7 cellular contexts compared by ENCODE assay signal in the genomic region with DNA sequence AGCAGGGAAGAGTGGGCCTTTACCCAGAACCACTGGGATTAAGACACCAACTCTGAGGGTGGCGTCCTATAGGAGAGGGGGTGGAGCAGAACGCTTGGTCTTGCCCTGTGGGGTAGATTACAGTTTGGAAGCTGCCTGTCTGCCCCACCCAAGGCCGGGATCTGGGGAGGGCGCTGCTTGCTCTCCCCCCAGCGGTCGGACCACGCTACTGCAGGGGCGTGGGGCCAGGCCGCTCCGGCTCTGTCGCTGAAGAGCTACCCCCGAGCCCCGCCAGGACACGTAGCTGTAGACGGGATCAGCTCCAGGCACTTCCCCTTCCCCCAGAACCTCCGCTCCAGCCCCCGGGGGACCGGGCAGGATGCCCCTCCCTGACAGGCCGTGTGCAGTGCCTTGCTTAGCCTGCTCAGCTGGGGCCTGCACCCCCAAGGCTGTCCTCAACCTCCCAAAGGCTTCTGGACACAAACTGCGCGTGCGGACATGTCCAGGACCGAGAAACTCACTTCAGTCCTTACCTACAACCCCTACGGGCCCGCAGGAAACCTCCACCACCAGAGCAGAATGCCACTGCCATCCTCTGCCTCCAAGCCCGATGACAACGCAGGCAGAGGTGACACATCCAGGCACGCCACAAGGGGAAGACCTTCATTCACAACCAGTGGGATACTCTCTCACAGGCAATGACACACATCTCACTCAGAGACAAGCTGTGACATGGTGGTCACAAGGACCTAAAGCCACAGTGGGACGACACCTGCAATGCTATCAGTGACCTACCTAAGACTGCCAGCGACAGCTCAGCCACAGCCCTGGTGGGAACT. TPM values are rescaled to one million over a fixed set of nuclear protein-coding genes. Genes with fewer than 3 reads are reported as not detected.
DNase-seq lines count a peak whose midpoint lies in the region; ATAC-seq, FAIRE-seq and TF ChIP-seq lines count a peak whose summit lies in the region.

No MANE protein-coding gene starts in this region.

- H3K9me3 ChIP-seq in HUES64 (ENCODE audit: insufficient read depth, low read depth, low read length) (no peaks in the 10 kb centered on the region), SJCRH30 (replicated peaks) (no peaks in the 10 kb centered on the region), neural progenitor cell (ENCODE audit: low read depth) (no peaks in the 10 kb centered on the region)

- H3K27ac ChIP-seq in HUES64 (ENCODE audit: low read depth, low read length) = no peak overlapping the region
- H3K27ac ChIP-seq in SJCRH30 = no peak overlapping the region
- H3K27ac ChIP-seq in foreskin keratinocyte = peak overlapping the region; percentile 79
- H3K27ac ChIP-seq in neural progenitor cell = no peak overlapping the region

- peaks cover 30% of the 10 kb centered on the region for H3K27me3 Mint-ChIP-seq in activated naive CD4-positive, alpha-beta T cell treated with anti-CD3 and anti-CD28 coated beads, Interleukin-2, amount 10 ng/mL, durations not matched to agents 7 days and 5 days
- H3K27me3 Mint-ChIP-seq in neural progenitor cell (ENCODE audit: insufficient read depth, low read depth) = peaks cover 29% of the 10 kb centered on the region

- CTCF ChIA-PET in activated naive CD4-positive, alpha-beta T cell treated with anti-CD3 and anti-CD28 coated beads, Interleukin-2, amount 10 ng/mL, durations not matched to agents 7 days and 5 days (lab: Charles Lee) = interaction anchor here (0.7 to 11.3 kb wide), 27 partner anchors 13 to 211 kb away, joined by 3 to 276 read pairs (median 5); a partner anchor contains a TSS

- H3F3A ChIP-seq in neural progenitor cell (ENCODE audit: low read depth) = peaks cover 27% of the 10 kb centered on the region

- ATAC-seq in foreskin keratinocyte = peak; percentile 24

- peak overlapping the region; percentile 64 for H3K27ac Mint-ChIP-seq in activated naive CD4-positive, alpha-beta T cell treated with anti-CD3 and anti-CD28 coated beads, Interleukin-2, amount 10 ng/mL, durations not matched to agents 7 days and 5 days
- no peak overlapping the region for H3K27ac Mint-ChIP-seq in neural progenitor cell

- H3K4me1 Mint-ChIP-seq in activated naive CD4-positive, alpha-beta T cell treated with anti-CD3 and anti-CD28 coated beads, Interleukin-2, amount 10 ng/mL, durations not matched to agents 7 days and 5 days = peaks cover 79% of the 10 kb centered on the region
- H3K4me1 Mint-ChIP-seq in neural progenitor cell = peaks cover 70% of the 10 kb centered on the region

- DNase-seq in GM12864 (ENCODE audit: low read depth) (no peak), SJCRH30 (peak; percentile 73 to 79), foreskin keratinocyte (peak in 1 of 2 donors; percentile 74), neural progenitor cell (ENCODE audit: low spot score) (peak; percentile 89), urothelium cell line (ENCODE audit: low spot score) (peak; percentile 78)
- DNase-seq in activated naive CD4-positive, alpha-beta T cell treated with anti-CD3 and anti-CD28 coated beads, Interleukin-2, amount 10 ng/mL, durations not matched to agents 7 days and 5 days = peak; percentile 80

- peak overlapping the region; percentile 68 for H3K4me2 ChIP-seq in neural progenitor cell

- no peaks in the 10 kb centered on the region for H3K79me2 ChIP-seq in neural progenitor cell (ENCODE audit: low read depth)

- peaks cover 25% of the 10 kb centered on the region for H4K20me1 ChIP-seq in neural progenitor cell (ENCODE audit: low read depth)

- H3K4me1 ChIP-seq in HUES64 (ENCODE audit: insufficient read depth, low read length) = peaks cover 17% of the 10 kb centered on the region
- H3K4me1 ChIP-seq in SJCRH30 = peaks cover 21% of the 10 kb centered on the region
- peaks cover 32% of the 10 kb centered on the region for H3K4me1 ChIP-seq in foreskin keratinocyte
- H3K4me1 ChIP-seq in neural progenitor cell = peaks cover 24% of the 10 kb centered on the region

- TF ChIP-seq CTCF in GM12864 (IDR thresholded peaks at IDR 0.05; ENCODE audit: low read depth, low read length, missing control alignments) (peak; percentile 99), foreskin keratinocyte (conservative IDR thresholded peaks at IDR 0.05) (peak; percentile 96), neural progenitor cell (IDR thresholded peaks at IDR 0.05) (peak; percentile 92)

- H3K4me3 ChIP-seq in GM12864 (ENCODE audit: low read depth, low read length) (peak overlapping the region; percentile 34), HUES64 (ENCODE audit: low read length) (peak overlapping the region; percentile 33), SJCRH30 (no peak overlapping the region), neural progenitor cell (peak overlapping the region; percentile 22)

- H3K9ac ChIP-seq in HUES64 (ENCODE audit: low read depth, low read length) = 0 out of 2 replicates have a peak overlapping the region, but pooled peaks have one; percentile 4
- H3K9ac ChIP-seq in neural progenitor cell = no peak overlapping the region

- H2AFZ ChIP-seq in neural progenitor cell (replicated peaks) = no peak overlapping the region

- peak; percentile 85 for FAIRE-seq in urothelium cell line (lab: Jason Lieb, UNC)

- H3K36me3 ChIP-seq in HUES64 (ENCODE audit: insufficient read depth, low read length) (no peaks in the 10 kb centered on the region), SJCRH30 (no peaks in the 10 kb centered on the region), neural progenitor cell (no peaks in the 10 kb centered on the region)

- 14% methylated on average over 30 of the region's 30 CpGs for WGBS in HUES64

- peaks cover 3% of the 10 kb centered on the region for H3K36me3 Mint-ChIP-seq in activated naive CD4-positive, alpha-beta T cell treated with anti-CD3 and anti-CD28 coated beads, Interleukin-2, amount 10 ng/mL, durations not matched to agents 7 days and 5 days
- no peaks in the 10 kb centered on the region for H3K36me3 Mint-ChIP-seq in neural progenitor cell

- H3K4me3 Mint-ChIP-seq in activated naive CD4-positive, alpha-beta T cell treated with anti-CD3 and anti-CD28 coated beads, Interleukin-2, amount 10 ng/mL, durations not matched to agents 7 days and 5 days = peak overlapping the region; percentile 61
- H3K4me3 Mint-ChIP-seq in neural progenitor cell = peak overlapping the region; percentile 72

- H3K9me3 Mint-ChIP-seq in activated naive CD4-positive, alpha-beta T cell treated with anti-CD3 and anti-CD28 coated beads, Interleukin-2, amount 10 ng/mL, durations not matched to agents 7 days and 5 days = no peaks in the 10 kb centered on the region
- H3K9me3 Mint-ChIP-seq in neural progenitor cell = no peaks in the 10 kb centered on the region

- peaks cover 56% of the 10 kb centered on the region for H3K27me3 ChIP-seq in HUES64 (ENCODE audit: insufficient read depth, low read length)
- H3K27me3 ChIP-seq in SJCRH30 = no peaks in the 10 kb centered on the region
- no peaks in the 10 kb centered on the region for H3K27me3 ChIP-seq in foreskin keratinocyte
- peaks cover 52% of the 10 kb centered on the region for H3K27me3 ChIP-seq in neural progenitor cell

RNA-seq across cellular contexts. Expression of a gene that starts 3.6 kb away (rescaled TPM):
- 3.4 TPM for polyA plus RNA-seq in HUES64 (2013, experiment 1 of 2)
- polyA plus RNA-seq in HUES64 (2013, experiment 2 of 2) = 4.6 TPM
- 10.3 and 10.9 TPM in 2 replicates for total RNA-seq in SJCRH30 (2014; rRNA removed; shearing (Covaris generic))
- total RNA-seq in foreskin keratinocyte (393 and 461 TPM in 2 replicates), neural progenitor cell (ENCODE audit: low replicate concordance) (14.9 and 15.0 TPM in 2 replicates)
- polyA plus RNA-seq in foreskin keratinocyte = 57.2 and 57.9 TPM in 2 replicates

RNA-seq across cellular contexts. Expression of a gene that starts 30.7 kb away (rescaled TPM):
- 1,523 TPM for polyA plus RNA-seq in HUES64 (2013, experiment 1 of 2)
- 1,614 TPM for polyA plus RNA-seq in HUES64 (2013, experiment 2 of 2)
- total RNA-seq in SJCRH30 (2014; rRNA removed; shearing (Covaris generic)) = 2,270 and 2,323 TPM in 2 replicates
- total RNA-seq in foreskin keratinocyte (1,508 and 1,552 TPM in 2 replicates), neural progenitor cell (ENCODE audit: low replicate concordance) (2,358 and 3,183 TPM in 2 replicates)
- polyA plus RNA-seq in foreskin keratinocyte = 1,795 and 1,871 TPM in 2 replicates

RNA-seq across cellular contexts. Expression of a gene that starts 48.4 kb away (rescaled TPM):
- 11.8 TPM for polyA plus RNA-seq in HUES64 (2013, experiment 1 of 2)
- polyA plus RNA-seq in HUES64 (2013, experiment 2 of 2) = 13.8 TPM
- total RNA-seq in SJCRH30 (2014; rRNA removed; shearing (Covaris generic)) = 8.8 and 9.1 TPM in 2 replicates
- total RNA-seq in foreskin keratinocyte (12.1 and 13.1 TPM in 2 replicates), neural progenitor cell (ENCODE audit: low replicate concordance) (4.8 and 23.1 TPM in 2 replicates)
- 12.7 and 13.6 TPM in 2 replicates for polyA plus RNA-seq in foreskin keratinocyte

RNA-seq across cellular contexts. Expression of a gene that starts 58.7 kb away (rescaled TPM):
- polyA plus RNA-seq in HUES64 (2013, experiment 1 of 2) = 99.8 TPM
- 97.7 TPM for polyA plus RNA-seq in HUES64 (2013, experiment 2 of 2)
- 106 and 107 TPM in 2 replicates for total RNA-seq in SJCRH30 (2014; rRNA removed; shearing (Covaris generic))
- 172 and 183 TPM in 2 replicates for total RNA-seq in foreskin keratinocyte
- polyA plus RNA-seq in foreskin keratinocyte = 93.6 and 107 TPM in 2 replicates
- total RNA-seq in neural progenitor cell (ENCODE audit: low replicate concordance) = 108 and 135 TPM in 2 replicates

Comparison
In these comparisons a context has a peak if more than half of its experiments do, and no peak if none do; other contexts are left out.
1. RNA of a gene that starts 3.6 kb away (total RNA-seq): 393 to 461 TPM in foreskin keratinocyte; 14.9 to 15.0 TPM in neural progenitor cell and 10.3 to 10.9 TPM in SJCRH30; every median in the first group is over 10 times any median in the second.
2. Peak in every context shown above with its lines, with median percentiles within 50 percentile points of each other: CTCF ChIP-seq.